6 cellular contexts compared by ENCODE assay signal in the genomic region with DNA sequence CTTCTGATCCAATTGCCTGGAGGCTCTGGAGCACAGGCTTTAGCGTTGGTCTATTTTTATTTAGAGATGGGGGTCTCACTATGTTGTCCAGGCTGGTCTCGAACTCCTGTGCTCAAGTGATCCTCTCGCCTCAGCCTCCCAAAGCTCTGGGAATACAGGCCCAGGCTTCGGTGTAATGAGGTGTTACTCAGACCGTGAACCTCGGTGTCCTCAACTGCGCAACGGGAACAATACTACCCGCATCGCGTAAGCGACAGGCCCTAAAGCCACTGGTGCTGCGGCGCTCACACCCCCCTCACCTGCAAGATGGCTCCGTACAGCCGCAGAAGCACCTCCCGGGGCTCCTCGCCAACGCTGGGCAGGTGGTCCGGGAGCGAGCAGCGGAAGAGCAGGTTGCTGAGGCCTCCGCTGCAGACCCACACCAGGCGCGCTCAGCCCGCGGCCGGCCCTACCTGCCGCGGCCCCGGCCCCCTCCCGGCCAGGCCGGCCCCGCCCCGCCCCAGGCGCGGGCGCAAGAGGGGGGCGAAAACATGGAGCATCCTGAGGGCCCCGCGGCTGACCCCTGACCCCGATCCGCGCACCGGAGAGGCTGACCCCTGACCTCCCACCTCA. TPM values are rescaled to one million over a fixed set of nuclear protein-coding genes. Genes with fewer than 3 reads are reported as not detected.
DNase-seq lines count a peak whose midpoint lies in the region; ATAC-seq and TF ChIP-seq lines count a peak whose summit lies in the region.

No MANE protein-coding gene starts in this region.

- H3K36me3 Mint-ChIP-seq in CD14-positive monocyte: peaks cover 29 to 36% of the 10 kb centered on the region in 2 donors
- H3K36me3 Mint-ChIP-seq in activated naive CD4-positive, alpha-beta T cell treated with anti-CD3 and anti-CD28 coated beads, Interleukin-2, amount 10 ng/mL, durations not matched to agents 7 days and 5 days: peaks cover 22% of the 10 kb centered on the region

- ATAC-seq in HG03045 (IDR thresholded peaks at IDR 0.05; ENCODE audit: unreplicated experiment): peak; percentile 23

- peaks cover 39% of the 10 kb centered on the region for H3K4me1 Mint-ChIP-seq in CD14-positive monocyte
- peaks cover 42% of the 10 kb centered on the region for H3K4me1 Mint-ChIP-seq in activated naive CD4-positive, alpha-beta T cell treated with anti-CD3 and anti-CD28 coated beads, Interleukin-2, amount 10 ng/mL, durations not matched to agents 7 days and 5 days

- peak overlapping the region; percentile 79 to 95 (median 92) for H3K27ac Mint-ChIP-seq in CD14-positive monocyte
- H3K27ac Mint-ChIP-seq in activated naive CD4-positive, alpha-beta T cell treated with anti-CD3 and anti-CD28 coated beads, Interleukin-2, amount 10 ng/mL, durations not matched to agents 7 days and 5 days: peak overlapping the region; percentile 96

- H3K9me3 Mint-ChIP-seq in CD14-positive monocyte: no peaks in the 10 kb centered on the region
- no peaks in the 10 kb centered on the region for H3K9me3 Mint-ChIP-seq in activated naive CD4-positive, alpha-beta T cell treated with anti-CD3 and anti-CD28 coated beads, Interleukin-2, amount 10 ng/mL, durations not matched to agents 7 days and 5 days

- H3K4me3 Mint-ChIP-seq in CD14-positive monocyte: peak overlapping the region; percentile 82 to 85
- peak overlapping the region; percentile 84 for H3K4me3 Mint-ChIP-seq in activated naive CD4-positive, alpha-beta T cell treated with anti-CD3 and anti-CD28 coated beads, Interleukin-2, amount 10 ng/mL, durations not matched to agents 7 days and 5 days

- TF ChIP-seq CTCF in CD14-positive monocyte (IDR thresholded peaks at IDR 0.05): no peak

- H3K27me3 Mint-ChIP-seq in CD14-positive monocyte (ENCODE audit: low read depth in 3 of 3): peaks cover 6 to 14% (median 14%) of the 10 kb centered on the region in 3 donors
- H3K27me3 Mint-ChIP-seq in activated naive CD4-positive, alpha-beta T cell treated with anti-CD3 and anti-CD28 coated beads, Interleukin-2, amount 10 ng/mL, durations not matched to agents 7 days and 5 days: no peaks in the 10 kb centered on the region

- intact Hi-C loops in CD14-positive monocyte (cut with micrococcal nuclease): loop anchor here (2.0 to 5.0 kb wide), 5 partner anchors 19 to 75 kb away; a partner anchor contains a TSS

- no peak for DNase-seq in CD14-positive monocyte (ENCODE audit: low spot score)
- no peak for DNase-seq in activated naive CD4-positive, alpha-beta T cell treated with anti-CD3 and anti-CD28 coated beads, Interleukin-2, amount 10 ng/mL, durations not matched to agents 7 days and 5 days
- DNase-seq in lung microvascular endothelial cell (ENCODE audit: low read depth in 2 of 2): peak; percentile 21 to 49
- DNase-seq in NCI-H1417 treated with DMSO at 0.1 percent for 48 hours (lab: John Stamatoyannopoulos, UW): no peak
- DNase-seq in central memory CD4-positive, alpha-beta T cell: no peak

- CTCF ChIA-PET in activated naive CD4-positive, alpha-beta T cell treated with anti-CD3 and anti-CD28 coated beads, Interleukin-2, amount 10 ng/mL, durations not matched to agents 7 days and 5 days (lab: Charles Lee): interaction anchor here (0.6 to 1.2 kb wide), 2 partner anchors 17 to 57 kb away, joined by 3 read pairs; a partner anchor contains a TSS

RNA-seq across cellular contexts. Expression of a gene that starts 0.6 kb away (rescaled TPM):
- polyA plus RNA-seq in CD14-positive monocyte: 10 to 100 TPM; 29.1 to 31.3 TPM
- total RNA-seq in lung microvascular endothelial cell: 20.5 and 25.4 TPM in 2 replicates

RNA-seq across cellular contexts. Expression of a gene that starts 3.8 kb away (rescaled TPM):
- under 1 TPM in 1 of 2 donors, not detected in 1; 0.18 TPM for polyA plus RNA-seq in CD14-positive monocyte
- total RNA-seq in lung microvascular endothelial cell: 1.5 and 5.2 TPM in 2 replicates

RNA-seq across cellular contexts. Expression of a gene that starts 18.5 kb away (rescaled TPM):
- not detected for polyA plus RNA-seq in CD14-positive monocyte
- total RNA-seq in lung microvascular endothelial cell: 0.20 and 0.22 TPM in 2 replicates

RNA-seq across cellular contexts. Expression of a gene that starts 19.3 kb away (rescaled TPM):
- 1 to 10 TPM in 1 of 2 donors, not detected in 1; 1.9 TPM for polyA plus RNA-seq in CD14-positive monocyte
- total RNA-seq in lung microvascular endothelial cell: not detected in 2 replicates

RNA-seq across cellular contexts. Expression of a gene that starts 36.4 kb away (rescaled TPM):
- 1 to 10 TPM in 1 of 2 donors, under 1 TPM in 1; 0.88 to 4.3 TPM for polyA plus RNA-seq in CD14-positive monocyte
- not detected in 2 replicates for total RNA-seq in lung microvascular endothelial cell

Comparison
In these comparisons a context has a peak if more than half of its experiments do, and no peak if none do; other contexts are left out.
1. DNase-seq: peak in lung microvascular endothelial cell (2 of 2); none in CD14-positive monocyte (single experiment), activated naive CD4-positive, alpha-beta T cell treated with anti-CD3 and anti-CD28 coated beads, Interleukin-2, amount 10 ng/mL, durations not matched to agents 7 days and 5 days (single experiment), NCI-H1417 treated with DMSO at 0.1 percent for 48 hours (single experiment) and central memory CD4-positive, alpha-beta T cell (single experiment).